12 cellular contexts compared by ENCODE assay signal in the genomic region with DNA sequence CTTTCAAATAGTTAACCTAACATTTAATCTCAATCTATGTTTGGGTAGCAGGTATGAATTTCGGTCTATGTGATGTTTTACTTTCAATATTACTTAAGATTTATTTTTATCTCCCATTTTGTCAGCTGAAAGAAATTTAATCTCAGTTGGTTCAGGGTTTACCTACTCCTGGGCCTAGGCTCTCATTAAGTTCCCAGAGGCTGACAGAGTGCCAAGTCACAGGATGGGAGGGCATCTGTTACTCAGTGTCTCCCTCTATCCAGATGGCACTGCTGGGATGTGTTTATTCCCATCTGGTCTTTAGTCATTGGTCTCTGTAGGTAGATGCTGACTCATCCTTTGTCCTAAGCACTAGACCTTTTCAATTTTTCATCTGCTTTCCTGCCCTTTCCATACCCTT.
A peak's percentile ranks its signal among the peaks of the same experiment; 100 is the strongest.
DNase-seq lines count a peak whose midpoint lies in the region; ATAC-seq, FAIRE-seq and TF ChIP-seq lines count a peak whose summit lies in the region.
"Had no signal": no experiment of that assay in that cellular context is flagged by ENCODE, and none has a peak within 500 bp of the region (broad histone marks: within the 10 kb centered on the region; RNA-seq: fewer than 3 reads in every experiment).

No MANE protein-coding gene starts in this region.

- H3K27ac ChIP-seq in HepG2 (ENCODE audit: extremely low read length, insufficient read depth, low read length) (no peak overlapping the region), right lobe of liver (no peak overlapping the region), neural progenitor cell (no peak overlapping the region)

- 8% methylated on average over 1 of the region's 1 CpG for WGBS in HepG2 (ENCODE audit: low lambda C conversion rate)
- WGBS in right lobe of liver (ENCODE audit: insufficient coverage, low coverage, low lambda C conversion rate, missing lambda C conversion rate), result 67% methylated on average over 1 of the region's 1 CpG

- H3K4me3 Mint-ChIP-seq in neural progenitor cell, result no peak overlapping the region
- H3K4me3 Mint-ChIP-seq: activated CD4-positive, alpha-beta T cell treated with anti-CD3 and anti-CD28 coated beads, Interleukin-2, amount 10 ng/mL, durations not matched to agents 7 days and 5 days; B cell had no signal

- H3K4me2 ChIP-seq in HepG2 (ENCODE audit: low read depth, low read length) (no peak overlapping the region), neural progenitor cell (no peak overlapping the region)

- FAIRE-seq in HepG2 (lab: Jason Lieb, UNC), result no peak
- FAIRE-seq in urothelium cell line (lab: Jason Lieb, UNC), result no peak

- H2AFZ ChIP-seq in HepG2 (ENCODE audit: low read length) (no peak overlapping the region), neural progenitor cell (replicated peaks) (no peak overlapping the region)

- no TSS peak for BruUV-seq in HepG2 (replicated peaks; lab: Mats Ljungman, UMichigan)

- TF ChIP-seq EP300 in HepG2 (IDR thresholded peaks at IDR 0.05; ENCODE audit: low read depth in 2 of 2, low read length in 2 of 2) (no peak), HepG2 (CRISPR knock-in tag; IDR thresholded peaks at IDR 0.05; ENCODE audit: borderline replicate concordance) (no peak)

- H3K9me3 ChIP-seq in HepG2 (ENCODE audit: low read length), result no peaks in the 10 kb centered on the region
- H3K9me3 ChIP-seq in right lobe of liver, result no peaks in the 10 kb centered on the region
- no peaks in the 10 kb centered on the region for H3K9me3 ChIP-seq in neural progenitor cell (ENCODE audit: low read depth)

- TF ChIP-seq POLR2A in HepG2 (IDR thresholded peaks at IDR 0.05; ENCODE audit: insufficient read depth in 1 of 2, low read depth in 2 of 2, low read length in 2 of 2) (no peak), right lobe of liver (IDR thresholded peaks at IDR 0.05) (no peak)

- no peaks in the 10 kb centered on the region for H3K79me2 ChIP-seq in HepG2 (ENCODE audit: insufficient read depth, low read length)
- no peaks in the 10 kb centered on the region for H3K79me2 ChIP-seq in neural progenitor cell (ENCODE audit: low read depth)

- H3K36me3 Mint-ChIP-seq in neural progenitor cell, result no peaks in the 10 kb centered on the region

- no peaks in the 10 kb centered on the region for H3F3A ChIP-seq in neural progenitor cell (ENCODE audit: low read depth)

- peaks cover 4% of the 10 kb centered on the region for H3K4me1 Mint-ChIP-seq in neural progenitor cell
- H3K4me1 Mint-ChIP-seq: activated CD4-positive, alpha-beta T cell treated with anti-CD3 and anti-CD28 coated beads, Interleukin-2, amount 10 ng/mL, durations not matched to agents 7 days and 5 days; B cell had no signal

- CTCF ChIA-PET in HepG2 (lab: Yijun Ruan, JAX; ENCODE audit: low intra/inter-chr PET ratio, low total read pairs), result no interaction called here

- no peak for TF ChIP-seq RAD21 in HepG2 (CRISPR knock-in tag; IDR thresholded peaks at IDR 0.05)

- H3K9ac ChIP-seq in HepG2 (ENCODE audit: insufficient read depth, low read depth, low read length) (no peak overlapping the region), neural progenitor cell (no peak overlapping the region)

- POLR2A ChIA-PET in HepG2 (lab: Yijun Ruan, JAX), result no interaction called here

- H3K27ac Mint-ChIP-seq in neural progenitor cell, result no peak overlapping the region
- H3K27ac Mint-ChIP-seq: activated CD4-positive, alpha-beta T cell treated with anti-CD3 and anti-CD28 coated beads, Interleukin-2, amount 10 ng/mL, durations not matched to agents 7 days and 5 days; B cell had no signal

- no peak overlapping the region for H3K4me3 ChIP-seq in HepG2 (replicated peaks in 1 of 3; ENCODE audit: insufficient read depth in 1 of 3, low read depth in 2 of 3, low read length in 3 of 3)
- no peak overlapping the region for H3K4me3 ChIP-seq in right lobe of liver
- no peak overlapping the region for H3K4me3 ChIP-seq in choroid plexus epithelial cell (ENCODE audit: low read depth, low read length)
- no peak overlapping the region for H3K4me3 ChIP-seq in neural progenitor cell

- intact Hi-C loops in HepG2 (cut with micrococcal nuclease; ENCODE audit: unreplicated experiment), result no loop called here
- intact Hi-C loops in right lobe of liver (cut with DNase I), result no loop called here

- no peaks in the 10 kb centered on the region for H3K27me3 ChIP-seq in HepG2 (ENCODE audit: control insufficient read depth in 1 of 2, insufficient read depth in 2 of 2, low read length in 2 of 2)
- H3K27me3 ChIP-seq in right lobe of liver, result no peaks in the 10 kb centered on the region
- H3K27me3 ChIP-seq in neural progenitor cell, result no peaks in the 10 kb centered on the region

- no peak for TF ChIP-seq CTCF in HepG2 (CRISPR knock-in tag; IDR thresholded peaks at IDR 0.05)
- TF ChIP-seq CTCF in right lobe of liver (IDR thresholded peaks at IDR 0.05), result no peak
- TF ChIP-seq CTCF in choroid plexus epithelial cell (conservative IDR thresholded peaks at IDR 0.05; ENCODE audit: low read depth, low read length), result no peak
- no peak for TF ChIP-seq CTCF in neural progenitor cell (IDR thresholded peaks at IDR 0.05)

- ATAC-seq in HepG2 (no peak), right lobe of liver (no peak), HG03139 (IDR thresholded peaks at IDR 0.05; ENCODE audit: unreplicated experiment) (no peak)

- H3K27me3 Mint-ChIP-seq in neural progenitor cell (ENCODE audit: insufficient read depth, low read depth), result peaks cover 3% of the 10 kb centered on the region
- H3K27me3 Mint-ChIP-seq: activated CD4-positive, alpha-beta T cell treated with anti-CD3 and anti-CD28 coated beads, Interleukin-2, amount 10 ng/mL, durations not matched to agents 7 days and 5 days; B cell had no signal

- H3K9me3 Mint-ChIP-seq in neural progenitor cell, result no peaks in the 10 kb centered on the region
- H3K9me3 Mint-ChIP-seq: activated CD4-positive, alpha-beta T cell treated with anti-CD3 and anti-CD28 coated beads, Interleukin-2, amount 10 ng/mL, durations not matched to agents 7 days and 5 days had no signal

- no peaks in the 10 kb centered on the region for H3K4me1 ChIP-seq in HepG2 (ENCODE audit: insufficient read depth, low read length)
- H3K4me1 ChIP-seq in right lobe of liver, result no peaks in the 10 kb centered on the region
- no peaks in the 10 kb centered on the region for H3K4me1 ChIP-seq in neural progenitor cell

- in situ Hi-C loops in HepG2 (cut with HindIII; ENCODE audit: extremely low pct_ligation_motif_present, low pct_unique_long_range_greater_than_20kb), result no loop called here

- H4K20me1 ChIP-seq in HepG2 (ENCODE audit: insufficient read depth, low read length) (no peaks in the 10 kb centered on the region), neural progenitor cell (ENCODE audit: low read depth) (no peaks in the 10 kb centered on the region)

- DNase-seq in HepG2 (ENCODE audit: low spot score), result peak; percentile 0
- no peak for DNase-seq in right lobe of liver
- DNase-seq in NCI-H2171 treated with DMSO at 0.1 percent for 48 hours (lab: John Stamatoyannopoulos, UW), result peak; percentile 94
- peak; percentile 34 for DNase-seq in choroid plexus epithelial cell (ENCODE audit: low read depth)
- peak; percentile 43 for DNase-seq in urothelium cell line (ENCODE audit: low spot score)
- DNase-seq in AG08396 (ENCODE audit: low spot score), result no peak
- DNase-seq in neural progenitor cell (ENCODE audit: low spot score), result no peak
- DNase-seq: activated CD4-positive, alpha-beta T cell treated with anti-CD3 and anti-CD28 coated beads, Interleukin-2, amount 10 ng/mL, durations not matched to agents 7 days and 5 days; anterior cingulate cortex; RPMI8226 had no signal

- H3K36me3 ChIP-seq in HepG2 (replicated peaks in 1 of 2; ENCODE audit: control insufficient read depth in 1 of 2, insufficient read depth in 2 of 2, low read length in 2 of 2), result no peaks in the 10 kb centered on the region
- H3K36me3 ChIP-seq in right lobe of liver, result no peaks in the 10 kb centered on the region
- no peaks in the 10 kb centered on the region for H3K36me3 ChIP-seq in neural progenitor cell

TF ChIP-seq in HepG2, 621 proteins besides CTCF, POLR2A, EP300 and RAD21:
- TF ChIP-seq MAFK (conservative IDR thresholded peaks at IDR 0.05 in 1 of 2, IDR thresholded peaks at IDR 0.05 in 1 of 2; ENCODE audit: low read length in 2 of 2), result peak; percentile 47 to 54; a peak in 3 of 4 replicates
- no peak for TF ChIP-seq RARG (CRISPR knock-in tag; IDR thresholded peaks at IDR 0.05; ENCODE audit: low read depth)
- 0 out of 2 replicates have a peak, but pooled peaks have one; percentile 39 for TF ChIP-seq MAFF (IDR thresholded peaks at IDR 0.05; ENCODE audit: low read depth, low read length)

Comparison
In these comparisons a context has a peak if more than half of its experiments do, and no peak if none do; other contexts are left out.
1. DNase-seq: peak in HepG2 (single experiment), NCI-H2171 treated with DMSO at 0.1 percent for 48 hours (single experiment), choroid plexus epithelial cell (single experiment) and urothelium cell line (single experiment); none in right lobe of liver (0 of 3), AG08396 (single experiment) and neural progenitor cell (single experiment).